19 cellular contexts compared by ENCODE assay signal in the genomic region with DNA sequence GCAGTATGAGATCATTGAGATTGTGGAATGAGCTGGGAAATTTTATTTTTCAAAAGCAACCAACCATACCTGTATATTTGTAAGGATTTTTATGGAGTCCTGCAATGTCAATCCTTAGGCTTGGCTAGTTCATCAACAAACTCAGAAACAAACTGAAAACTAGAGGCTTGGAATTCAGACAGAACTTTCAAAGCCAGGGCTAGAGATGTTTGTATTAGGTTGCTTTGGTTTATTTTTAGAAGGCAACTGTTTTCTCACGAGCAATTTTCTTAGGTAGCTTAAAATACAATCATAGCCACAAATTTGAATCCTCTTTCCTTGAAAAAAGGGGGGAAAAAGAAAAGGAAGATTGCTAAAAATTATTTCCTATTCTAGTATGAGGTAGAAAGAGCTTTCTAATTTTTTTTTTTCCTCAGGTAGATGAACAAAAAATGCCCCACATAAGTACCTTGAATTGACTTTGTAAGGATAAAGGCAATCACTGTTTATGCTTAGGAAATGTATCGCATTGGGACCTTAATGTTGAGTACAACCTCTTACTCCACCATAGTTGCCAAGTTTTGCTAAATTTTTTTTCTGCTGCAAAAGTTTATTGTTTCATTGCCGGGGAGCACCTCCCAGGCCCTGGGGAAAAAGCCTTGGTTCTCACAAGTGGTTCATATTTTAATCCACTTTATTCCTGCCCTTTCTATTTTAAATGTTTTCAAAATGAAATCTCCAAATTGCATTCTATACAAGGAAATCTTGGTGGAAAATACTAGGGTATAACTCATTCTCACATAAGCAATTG.
"Had no signal": no experiment of that assay in that cellular context is flagged by ENCODE, and none has a peak within 500 bp of the region (broad histone marks: within the 10 kb centered on the region; RNA-seq: fewer than 3 reads in every experiment).

No MANE protein-coding gene starts in this region.

- H3K9me3 ChIP-seq: esophagus muscularis mucosa, ovary, right lobe of liver had no signal

- H3K27ac Mint-ChIP-seq: activated CD4-positive, alpha-beta memory T cell treated with anti-CD3 and anti-CD28 coated beads for 36 hours; activated naive CD8-positive, alpha-beta T cell treated with anti-CD3 and anti-CD28 coated beads, Interleukin-2, amount 10 ng/mL, durations not matched to agents 7 days and 5 days; activated T-helper 1 cell treated with anti-CD3 and anti-CD28 coated beads, Interleukin-12 subunit alpha, Interleukin-12 subunit beta, Interleukin-2, Interleukin-4 antibody, amounts not matched to agents 30 ng/mL and 10 ng/mL and 1 ng/mL, durations not matched to agents 14 hours and 24 hours and 36 hours; dendritic cell treated with granulocyte-macrophage colony-stimulating factor and Interleukin-4, amounts not matched to agents 40 ng/mL and 50 ng/mL, for 4 days; stimulated activated memory B cell treated with anti-CD40 and anti-IgM and Interleukin-4, amounts not matched to agents 10 μg/mL and 1 μg/mL and 100 μg/mL, for 72 hours; T-cell had no signal

- H3K4me3 Mint-ChIP-seq: activated CD4-positive, alpha-beta memory T cell treated with anti-CD3 and anti-CD28 coated beads for 36 hours; activated naive CD8-positive, alpha-beta T cell treated with anti-CD3 and anti-CD28 coated beads, Interleukin-2, amount 10 ng/mL, durations not matched to agents 7 days and 5 days; activated T-helper 1 cell treated with anti-CD3 and anti-CD28 coated beads, Interleukin-12 subunit alpha, Interleukin-12 subunit beta, Interleukin-2, Interleukin-4 antibody, amounts not matched to agents 30 ng/mL and 10 ng/mL and 1 ng/mL, durations not matched to agents 14 hours and 24 hours and 36 hours; dendritic cell treated with granulocyte-macrophage colony-stimulating factor and Interleukin-4, amounts not matched to agents 40 ng/mL and 50 ng/mL, for 4 days; naive thymus-derived CD4-positive, alpha-beta T cell; stimulated activated memory B cell treated with anti-CD40 and anti-IgM and Interleukin-4, amounts not matched to agents 10 μg/mL and 1 μg/mL and 100 μg/mL, for 72 hours; T-cell; WTC11 had no signal

- H3K36me3 Mint-ChIP-seq: activated CD4-positive, alpha-beta memory T cell treated with anti-CD3 and anti-CD28 coated beads for 36 hours; activated naive CD8-positive, alpha-beta T cell treated with anti-CD3 and anti-CD28 coated beads, Interleukin-2, amount 10 ng/mL, durations not matched to agents 7 days and 5 days; naive thymus-derived CD4-positive, alpha-beta T cell; stimulated activated memory B cell treated with anti-CD40 and anti-IgM and Interleukin-4, amounts not matched to agents 10 μg/mL and 1 μg/mL and 100 μg/mL, for 72 hours; T-cell had no signal

- H3K4me1 ChIP-seq: foreskin keratinocyte, right lobe of liver had no signal

- H3K27me3 Mint-ChIP-seq: activated CD4-positive, alpha-beta memory T cell treated with anti-CD3 and anti-CD28 coated beads for 36 hours; dendritic cell treated with granulocyte-macrophage colony-stimulating factor and Interleukin-4, amounts not matched to agents 40 ng/mL and 50 ng/mL, for 4 days; stimulated activated memory B cell treated with anti-CD40 and anti-IgM and Interleukin-4, amounts not matched to agents 10 μg/mL and 1 μg/mL and 100 μg/mL, for 72 hours; T-cell had no signal

- H3K36me3 ChIP-seq: esophagus muscularis mucosa, ovary, right lobe of liver had no signal

- H3K27me3 ChIP-seq: esophagus muscularis mucosa, foreskin keratinocyte, ovary, right lobe of liver had no signal

- H3K4me3 ChIP-seq: esophagus muscularis mucosa, ovary, right lobe of liver had no signal

- H3K9me3 Mint-ChIP-seq: activated CD4-positive, alpha-beta memory T cell treated with anti-CD3 and anti-CD28 coated beads for 36 hours; activated naive CD8-positive, alpha-beta T cell treated with anti-CD3 and anti-CD28 coated beads, Interleukin-2, amount 10 ng/mL, durations not matched to agents 7 days and 5 days; activated T-helper 1 cell treated with anti-CD3 and anti-CD28 coated beads, Interleukin-12 subunit alpha, Interleukin-12 subunit beta, Interleukin-2, Interleukin-4 antibody, amounts not matched to agents 30 ng/mL and 10 ng/mL and 1 ng/mL, durations not matched to agents 14 hours and 24 hours and 36 hours; dendritic cell treated with granulocyte-macrophage colony-stimulating factor and Interleukin-4, amounts not matched to agents 40 ng/mL and 50 ng/mL, for 4 days; T-cell had no signal

- DNase-seq: activated CD4-positive, alpha-beta memory T cell treated with anti-CD3 and anti-CD28 coated beads for 36 hours; activated CD4-positive, alpha-beta T cell treated with anti-CD3 and anti-CD28 coated beads for 4 hours; activated gamma-delta T cell treated with Interleukin-2 at 50 U/mL for 16 hours; activated naive CD8-positive, alpha-beta T cell treated with anti-CD3 and anti-CD28 coated beads, Interleukin-2, amount 10 ng/mL, durations not matched to agents 7 days and 5 days; activated T-cell treated with anti-CD3 and anti-CD28 coated beads for 4 hours; effector CD8-positive, alpha-beta T cell; foreskin keratinocyte; glutamatergic neuron; left ventricle myocardium superior; naive thymus-derived CD4-positive, alpha-beta T cell; ovary; right lobe of liver; stimulated activated CD4-positive, alpha-beta T cell treated with anti-CD3 and anti-CD28 coated beads, Interleukin-4, amount 100 ng/mL, for 24 hours; T-cell had no signal

- H3K27ac ChIP-seq: esophagus muscularis mucosa, foreskin keratinocyte, ovary, right lobe of liver had no signal

- H3K4me1 Mint-ChIP-seq: activated naive CD8-positive, alpha-beta T cell treated with anti-CD3 and anti-CD28 coated beads, Interleukin-2, amount 10 ng/mL, durations not matched to agents 7 days and 5 days; naive thymus-derived CD4-positive, alpha-beta T cell; stimulated activated memory B cell treated with anti-CD40 and anti-IgM and Interleukin-4, amounts not matched to agents 10 μg/mL and 1 μg/mL and 100 μg/mL, for 72 hours; T-cell had no signal
